In the genomic region with DNA sequence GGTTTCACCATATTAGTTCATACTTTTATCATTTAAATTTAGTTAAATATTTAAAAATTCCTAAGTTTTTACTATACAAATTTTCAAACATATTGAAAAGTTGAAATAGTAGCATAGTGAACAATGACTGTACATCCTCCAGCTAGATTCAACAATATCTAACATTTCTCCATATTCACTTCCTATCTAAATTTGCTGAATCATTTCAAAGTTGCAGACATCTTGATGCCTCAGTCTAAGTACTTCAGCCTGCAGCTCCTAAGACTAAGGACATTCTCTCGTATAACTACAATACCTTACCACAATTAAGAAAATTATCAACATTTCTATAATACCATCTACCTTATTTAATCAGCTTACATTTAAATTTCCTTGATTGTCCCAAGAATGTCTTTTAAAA, we compare ENCODE assay signal across 22 cellular contexts.
"Had no signal": no experiment of that assay in that cellular context is flagged by ENCODE, and none has a peak within 500 bp of the region (broad histone marks: within the 10 kb centered on the region; RNA-seq: fewer than 3 reads in every experiment).

No MANE protein-coding gene starts in this region.

- DNase-seq: activated B cell treated with CpG ODN at 0.5 μM for 24 hours; activated CD4-positive, alpha-beta memory T cell treated with anti-CD3 and anti-CD28 coated beads, Interleukin-2, amount 10 ng/mL, durations not matched to agents 7 days and 5 days; activated CD4-positive, alpha-beta T cell treated with anti-CD3 and anti-CD28 coated beads for 4 hours; activated CD8-positive, alpha-beta memory T cell treated with anti-CD3 and anti-CD28 coated beads, Interleukin-2, amount 10 ng/mL, durations not matched to agents 7 days and 5 days; activated naive CD4-positive, alpha-beta T cell treated with Interleukin-2 at 50 U/mL for 16 hours; activated naive CD8-positive, alpha-beta T cell treated with anti-CD3 and anti-CD28 coated beads, Interleukin-2, amount 10 ng/mL, durations not matched to agents 7 days and 5 days; aorta; cortex of kidney; effector CD4-positive, alpha-beta T cell; left cardiac atrium; mesendoderm; naive thymus-derived CD4-positive, alpha-beta T cell; stimulated activated naive CD8-positive, alpha-beta T cell treated with anti-CD3 and anti-CD28 coated beads, Interleukin-15, Interleukin-2, amounts not matched to agents 100 U/mL and 50 U/mL, for 24 hours; T-helper 2 cell; transverse colon had no signal

- H2AFZ ChIP-seq: neural progenitor cell had no signal

- H3K27me3 ChIP-seq: esophagus muscularis mucosa, neural progenitor cell, right atrium auricular region, suprapubic skin, transverse colon, vagina had no signal

- H3K9me3 ChIP-seq: breast epithelium, esophagus muscularis mucosa, prostate gland, right atrium auricular region, suprapubic skin, transverse colon, vagina had no signal

- ATAC-seq: activated CD8-positive, alpha-beta memory T cell treated with anti-CD3 and anti-CD28 coated beads, Interleukin-2, amount 10 ng/mL, durations not matched to agents 7 days and 5 days; left cardiac atrium; naive thymus-derived CD4-positive, alpha-beta T cell; stimulated activated naive CD8-positive, alpha-beta T cell treated with anti-CD3 and anti-CD28 coated beads, Interleukin-15, Interleukin-2, amounts not matched to agents 100 U/mL and 50 U/mL, for 24 hours had no signal

- H3K4me3 ChIP-seq: breast epithelium, esophagus muscularis mucosa, neural progenitor cell, prostate gland, right atrium auricular region, suprapubic skin, transverse colon, vagina had no signal

- H3K36me3 ChIP-seq: breast epithelium, esophagus muscularis mucosa, neural progenitor cell, prostate gland, right atrium auricular region, suprapubic skin, transverse colon, vagina had no signal

- H3K4me2 ChIP-seq: neural progenitor cell had no signal

- H3K27ac ChIP-seq: breast epithelium, esophagus muscularis mucosa, neural progenitor cell, prostate gland, right atrium auricular region, suprapubic skin, transverse colon, vagina had no signal

- H3K9ac ChIP-seq: neural progenitor cell had no signal

- H3K4me1 ChIP-seq: breast epithelium, esophagus muscularis mucosa, neural progenitor cell, prostate gland, right atrium auricular region, suprapubic skin, transverse colon, vagina had no signal
